In genomic region chr7:44783407-44783806, GRCh38 we compare ENCODE assay signal across 2 cellular contexts.
TF ChIP-seq lines count a peak whose summit lies in the region.

No MANE protein-coding gene starts in this region.

TF ChIP-seq in HCT116, 20 proteins besides CTCF, POLR2A, EP300 and RAD21:
- TF ChIP-seq SP1 (IDR thresholded peaks at IDR 0.05; ENCODE audit: low read depth) (no peak), EZH2 (IDR thresholded peaks at IDR 0.05) (no peak), CBX3 (IDR thresholded peaks at IDR 0.05; ENCODE audit: low read depth) (0 out of 2 replicates have a peak, but pooled peaks have one; percentile 33)
- TF ChIP-seq, protein P1, sequence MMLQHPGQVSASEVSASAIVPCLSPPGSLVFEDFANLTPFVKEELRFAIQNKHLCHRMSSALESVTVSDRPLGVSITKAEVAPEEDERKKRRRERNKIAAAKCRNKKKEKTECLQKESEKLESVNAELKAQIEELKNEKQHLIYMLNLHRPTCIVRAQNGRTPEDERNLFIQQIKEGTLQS (IDR thresholded peaks at IDR 0.05), result no peak

TF ChIP-seq in GM12878, 131 proteins besides CTCF, POLR2A, EP300 and RAD21:
- no peak for TF ChIP-seq HDGF (IDR thresholded peaks at IDR 0.05)
- TF ChIP-seq CBX5 (IDR thresholded peaks at IDR 0.05; ENCODE audit: low read depth), result peak; percentile 29; the same call in 1 of the 2 replicates
TF ChIP-seq in GM12878: peak in this region for 1.
